Comparison of ENCODE assay signal across 9 cellular contexts in the genomic region with DNA sequence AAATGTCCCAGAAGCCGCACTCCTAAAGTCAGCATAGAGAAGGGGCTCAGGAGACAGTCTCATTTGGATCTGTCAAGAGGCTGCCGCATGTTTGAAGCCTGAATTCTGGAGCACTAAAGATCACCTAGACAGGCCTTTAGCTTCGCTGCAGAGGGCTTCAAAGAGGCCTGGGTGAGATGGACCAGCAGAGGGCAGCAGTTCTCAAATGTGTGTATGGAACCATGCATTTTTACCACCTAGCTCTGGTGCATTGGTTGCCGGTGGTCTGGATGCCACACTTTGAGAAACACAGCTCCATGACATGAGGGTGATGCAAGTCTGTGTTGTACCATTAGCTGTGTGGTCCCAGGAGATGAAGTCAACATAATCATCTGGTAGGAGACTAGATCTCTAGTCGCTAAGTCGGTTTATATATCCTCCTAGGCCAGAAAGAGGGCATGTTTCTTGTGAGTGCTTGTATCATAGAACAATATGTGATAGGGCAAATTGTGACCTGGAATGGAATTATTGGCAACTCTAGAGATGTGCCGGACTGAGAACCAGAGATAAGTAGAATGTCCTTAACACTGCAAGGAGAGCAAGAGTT.
A peak's percentile ranks its signal among the peaks of the same experiment; 100 is the strongest.
DNase-seq lines count a peak whose midpoint lies in the region; ATAC-seq and TF ChIP-seq lines count a peak whose summit lies in the region.
"Had no signal": no experiment of that assay in that cellular context is flagged by ENCODE, and none has a peak within 500 bp of the region (broad histone marks: within the 10 kb centered on the region; RNA-seq: fewer than 3 reads in every experiment).

No MANE protein-coding gene starts in this region.

- no peak overlapping the region for H3K27ac ChIP-seq in upper lobe of right lung

- intact Hi-C loops in posterior cingulate gyrus (cut with DNase I) (loop anchor here (1.0 to 5.0 kb wide), 4 partner anchors 86 to 490 kb away; a partner anchor contains a TSS), upper lobe of right lung (cut with DNase I) (loop anchor here (5.0 kb wide), 1 partner anchor 121 kb away; no protein-coding TSS in a partner anchor)

- no peak overlapping the region for H3K27ac Mint-ChIP-seq in glutamatergic neuron (ENCODE audit: unreplicated experiment)
- H3K27ac Mint-ChIP-seq: activated naive CD4-positive, alpha-beta T cell treated with anti-CD3 and anti-CD28 coated beads, Interleukin-2, amount 50 U/mL, for 24 hours had no signal

- no peaks in the 10 kb centered on the region for H3K27me3 ChIP-seq in upper lobe of right lung

- peaks cover 25% of the 10 kb centered on the region for H3K4me1 Mint-ChIP-seq in glutamatergic neuron (ENCODE audit: low read depth, unreplicated experiment)

- H3K36me3 Mint-ChIP-seq in glutamatergic neuron (ENCODE audit: unreplicated experiment), result no peaks in the 10 kb centered on the region
- H3K36me3 Mint-ChIP-seq: activated naive CD4-positive, alpha-beta T cell treated with anti-CD3 and anti-CD28 coated beads, Interleukin-2, amount 50 U/mL, for 24 hours had no signal

- in situ Hi-C loops in Caki2 (cut with HindIII; ENCODE audit: low pct_unique_long_range_greater_than_20kb, low sequenced_read_pairs), result no loop called here

- peak; percentile 54 for ATAC-seq in GM21576 (IDR thresholded peaks at IDR 0.05; ENCODE audit: unreplicated experiment)
- ATAC-seq in upper lobe of right lung, result peak; percentile 92

- no peak overlapping the region for H3K4me3 Mint-ChIP-seq in glutamatergic neuron (ENCODE audit: unreplicated experiment)
- H3K4me3 Mint-ChIP-seq: activated naive CD4-positive, alpha-beta T cell treated with anti-CD3 and anti-CD28 coated beads, Interleukin-2, amount 50 U/mL, for 24 hours had no signal

- H3K9me3 ChIP-seq in upper lobe of right lung, result no peaks in the 10 kb centered on the region

- peaks cover 13% of the 10 kb centered on the region for H3K4me1 ChIP-seq in upper lobe of right lung

- H3K27me3 Mint-ChIP-seq in glutamatergic neuron (ENCODE audit: unreplicated experiment), result no peaks in the 10 kb centered on the region
- H3K27me3 Mint-ChIP-seq: activated naive CD4-positive, alpha-beta T cell treated with anti-CD3 and anti-CD28 coated beads, Interleukin-2, amount 50 U/mL, for 24 hours had no signal

- H3K4me3 ChIP-seq in upper lobe of right lung, result no peak overlapping the region

- TF ChIP-seq CTCF in glutamatergic neuron (IDR thresholded peaks at IDR 0.05; ENCODE audit: partially characterized antibody, unreplicated experiment), result peak; percentile 83
- peak; percentile 85 for TF ChIP-seq CTCF in upper lobe of right lung (IDR thresholded peaks at IDR 0.05)

- H3K36me3 ChIP-seq in upper lobe of right lung, result no peaks in the 10 kb centered on the region

- peaks cover 3% of the 10 kb centered on the region for H3K9me3 Mint-ChIP-seq in glutamatergic neuron (ENCODE audit: unreplicated experiment)
- H3K9me3 Mint-ChIP-seq: activated naive CD4-positive, alpha-beta T cell treated with anti-CD3 and anti-CD28 coated beads, Interleukin-2, amount 50 U/mL, for 24 hours had no signal

- DNase-seq in Caki2 (ENCODE audit: low read depth) (peak; percentile 46), M059J (ENCODE audit: low read depth) (peak; percentile 73), SK-N-DZ (ENCODE audit: low spot score) (peak; percentile 69), glutamatergic neuron (peak; percentile 87), posterior cingulate gyrus (peak; percentile 49 to 95 (median 79)), upper lobe of right lung (peak; percentile 73)
- peak; percentile 39 to 72 (median 58) for DNase-seq in activated naive CD4-positive, alpha-beta T cell (lab: John Stamatoyannopoulos, UW)
